Comparison of ENCODE assay signal across 31 cellular contexts in the genomic region with DNA sequence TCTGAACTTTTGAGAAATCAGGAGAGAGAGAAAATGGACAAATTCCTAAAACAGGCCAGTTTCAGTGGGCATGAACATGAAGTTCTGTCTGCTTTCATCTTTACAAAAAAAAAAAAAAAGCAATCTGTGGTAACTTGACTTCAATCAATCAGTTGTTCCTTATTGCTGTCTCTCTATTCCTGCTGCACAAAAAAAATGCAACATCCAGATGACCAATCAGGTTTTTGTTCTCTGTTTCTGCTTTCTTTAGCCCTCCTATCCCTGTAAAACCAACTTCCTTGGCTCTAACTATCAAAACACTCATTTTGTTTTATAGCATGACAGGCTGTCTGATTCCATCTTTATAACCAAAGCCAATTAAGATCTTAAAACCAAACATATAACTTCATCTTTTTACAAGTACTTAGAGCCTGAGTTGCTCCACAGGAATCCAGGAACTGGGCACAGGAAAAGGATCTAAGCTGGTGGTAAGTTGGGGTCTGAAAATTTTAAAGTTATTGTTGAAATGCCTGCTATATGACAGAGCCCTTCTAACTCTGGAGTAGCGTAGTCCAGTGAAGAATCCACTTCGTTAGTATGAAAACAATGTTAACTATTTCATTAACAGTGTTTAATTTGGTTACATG. TPM values are rescaled to one million over a fixed set of nuclear protein-coding genes. Genes with fewer than 3 reads are reported as not detected.
DNase-seq lines count a peak whose midpoint lies in the region; ATAC-seq and TF ChIP-seq lines count a peak whose summit lies in the region.
"Had no signal": no experiment of that assay in that cellular context is flagged by ENCODE, and none has a peak within 500 bp of the region (broad histone marks: within the 10 kb centered on the region; RNA-seq: fewer than 3 reads in every experiment).

A gene with protein sequence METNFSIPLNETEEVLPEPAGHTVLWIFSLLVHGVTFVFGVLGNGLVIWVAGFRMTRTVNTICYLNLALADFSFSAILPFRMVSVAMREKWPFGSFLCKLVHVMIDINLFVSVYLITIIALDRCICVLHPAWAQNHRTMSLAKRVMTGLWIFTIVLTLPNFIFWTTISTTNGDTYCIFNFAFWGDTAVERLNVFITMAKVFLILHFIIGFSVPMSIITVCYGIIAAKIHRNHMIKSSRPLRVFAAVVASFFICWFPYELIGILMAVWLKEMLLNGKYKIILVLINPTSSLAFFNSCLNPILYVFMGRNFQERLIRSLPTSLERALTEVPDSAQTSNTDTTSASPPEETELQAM (plus strand): TSS at position 293 of the 626 bp plus-strand sequence. CDS start 28,592 bp downstream, outside the sequence.

- no peaks in the 10 kb centered on the region for H3K9me3 ChIP-seq in A673 (ENCODE audit: low read depth, low read length, poor library complexity, severe bottlenecking)
- H3K9me3 ChIP-seq: prostate gland, tibial nerve had no signal

- H3K36me3 ChIP-seq in A673 (ENCODE audit: insufficient read depth, low read length, poor library complexity, severe bottlenecking) (no peaks in the 10 kb centered on the region), brain microvascular endothelial cell (replicated peaks) (no peaks in the 10 kb centered on the region)
- H3K36me3 ChIP-seq: prostate gland, tibial nerve had no signal

- in situ Hi-C loops in brain microvascular endothelial cell (cut with HindIII; ENCODE audit: low pct_ligation_motif_present, low sequenced_read_pairs) = no loop called here

- H3K27me3 ChIP-seq in A673 (replicated peaks; ENCODE audit: insufficient read depth, low read depth, low read length, poor library complexity) (no peaks in the 10 kb centered on the region), brain microvascular endothelial cell (replicated peaks) (no peaks in the 10 kb centered on the region)
- H3K27me3 ChIP-seq: tibial nerve had no signal

- BruUV-seq in A673 (replicated peaks; lab: Mats Ljungman, UMichigan) = no TSS peak

- H3K27ac ChIP-seq in A673 (ENCODE audit: low read depth, low read length, poor library complexity, severe bottlenecking) = no peak within 1 kb of the TSS
- no peak within 1 kb of the TSS for H3K27ac ChIP-seq in brain microvascular endothelial cell
- H3K27ac ChIP-seq: HL-60, prostate gland, SK-N-MC had no signal

- peaks cover 54% of the 10 kb centered on the region for H3K4me1 ChIP-seq in A673 (ENCODE audit: insufficient read depth, low read length, poor library complexity, severe bottlenecking)
- H3K4me1 ChIP-seq: prostate gland had no signal

- POLR2A ChIA-PET in A673 (lab: Charles Lee; ENCODE audit: low non-redundant PET) = no interaction called here

- intact Hi-C loops in A673 (cut with micrococcal nuclease; ENCODE audit: unreplicated experiment) (no loop called here), posterior vena cava (cut with DNase I) (no loop called here)

- CTCF ChIA-PET in A673 (lab: Charles Lee) = no interaction called here

- H3K4me3 ChIP-seq in A673 (ENCODE audit: low read depth, low read length, poor library complexity, severe bottlenecking) (no peak within 1 kb of the TSS), choroid plexus epithelial cell (ENCODE audit: low read depth, low read length) (no peak within 1 kb of the TSS), brain microvascular endothelial cell (ENCODE audit: low read depth, low read length) (no peak within 1 kb of the TSS)
- H3K4me3 ChIP-seq: GM23338, prostate gland, SK-N-MC had no signal

- no peak for TF ChIP-seq CTCF in A673 (conservative IDR thresholded peaks at IDR 0.05; ENCODE audit: low read depth, low read length)
- no peak for TF ChIP-seq CTCF in choroid plexus epithelial cell (conservative IDR thresholded peaks at IDR 0.05; ENCODE audit: low read depth, low read length)
- no peak for TF ChIP-seq CTCF in brain microvascular endothelial cell (IDR thresholded peaks at IDR 0.05; ENCODE audit: low read depth, low read length, missing control alignments)

- ATAC-seq in GM18498 (IDR thresholded peaks at IDR 0.05; ENCODE audit: unreplicated experiment) = no peak
- ATAC-seq: activated CD8-positive, alpha-beta memory T cell treated with anti-CD3 and anti-CD28 coated beads, Interleukin-2, amount 10 ng/mL, durations not matched to agents 7 days and 5 days; GM23338; stimulated activated naive CD8-positive, alpha-beta T cell treated with anti-CD3 and anti-CD28 coated beads, Interleukin-15, amount 100 ng/mL, for 72 hours had no signal

- DNase-seq in A673 (ENCODE audit: low spot score) (peak; percentile 84), EH (ENCODE audit: low read depth) (peak; percentile 66), choroid plexus epithelial cell (ENCODE audit: low read depth) (peak; percentile 41), posterior vena cava (ENCODE audit: low spot score) (no peak), iPS-NIHi7 (ENCODE audit: extremely low spot score) (no peak), brain microvascular endothelial cell (no peak), Kasumi-1 (lab: John Stamatoyannopoulos, UW) (no peak)
- DNase-seq: activated CD8-positive, alpha-beta memory T cell treated with anti-CD3 and anti-CD28 coated beads, Interleukin-2, amount 10 ng/mL, durations not matched to agents 7 days and 5 days; activated naive CD4-positive, alpha-beta T cell treated with Interleukin-2 at 50 U/mL for 16 hours; activated T-cell treated with anti-CD3 and anti-CD28 coated beads, Interleukin-2, amount 50 U/mL, for 48 hours; C1 segment of cervical spinal cord; DND-41; head of caudate nucleus; kidney glomerular epithelial cell; mesenchymal stem cell; NCI-H146; NCI-H2107; NCI-H774; RPMI8226; stimulated activated CD8-positive, alpha-beta memory T cell treated with anti-CD3 and anti-CD28 coated beads, Interleukin-4, amount 100 ng/mL, for 48 hours; stimulated activated naive CD8-positive, alpha-beta T cell treated with anti-CD3 and anti-CD28 coated beads, Interleukin-15, amount 100 ng/mL, for 72 hours; T-helper 2 cell had no signal

RNA-seq across cellular contexts. Expression of the gene that starts here (rescaled TPM):
- not detected in 2 replicates for total RNA-seq in A673 (2021)
- total RNA-seq in posterior vena cava = 10 to 100 TPM; 14.5 to 15.0 TPM
- total RNA-seq: activated CD8-positive, alpha-beta memory T cell treated with anti-CD3 and anti-CD28 coated beads, Interleukin-2, amount 10 ng/mL, durations not matched to agents 7 days and 5 days; bronchial epithelial cell; fibroblast of villous mesenchyme; GM23338; LHCN-M2 had no signal

Comparison
In these comparisons a context has a peak if more than half of its experiments do, and no peak if none do; other contexts are left out.
1. RNA of the gene that starts here (total RNA-seq): 14.5 to 15.0 TPM in posterior vena cava; not detected in A673; every median in the first group is over 10 times any median in the second.
2. Peak in DNase-seq in A673; RNA of the gene not detected or under 1 TPM.
3. DNase-seq: peak in EH (single experiment) and choroid plexus epithelial cell (single experiment); none in posterior vena cava (single experiment), iPS-NIHi7 (single experiment), brain microvascular endothelial cell (single experiment) and Kasumi-1 (0 of 2).